Comparison of ENCODE assay signal across 12 cellular contexts in genomic region chr3:63576826-63577225, GRCh38.
DNase-seq lines count a peak whose midpoint lies in the region; ATAC-seq, FAIRE-seq and TF ChIP-seq lines count a peak whose summit lies in the region.
"Had no signal": no experiment of that assay in that cellular context is flagged by ENCODE, and none has a peak within 500 bp of the region (broad histone marks: within the 10 kb centered on the region; RNA-seq: fewer than 3 reads in every experiment).

No MANE protein-coding gene starts in this region.

- TF ChIP-seq POLR2A in uterus (IDR thresholded peaks at IDR 0.05), result no peak

- FAIRE-seq in keratinocyte (lab: Jason Lieb, UNC), result peak; percentile 51
- FAIRE-seq: TTC549 had no signal

- no peaks in the 10 kb centered on the region for H3K9me1 ChIP-seq in keratinocyte (ENCODE audit: control insufficient read depth, extremely low read depth, insufficient read depth, low read length)

- H3K4me3 ChIP-seq in Caco-2 (ENCODE audit: low read depth, low read length) (no peak overlapping the region), keratinocyte (ENCODE audit: control insufficient read depth in 2 of 3, extremely low read depth in 1 of 3, insufficient read depth in 2 of 3, low read depth in 1 of 3, low read length in 3 of 3) (no peak overlapping the region), uterus (no peak overlapping the region)
- H3K4me3 ChIP-seq: tibial nerve had no signal

- H3K4me1 Mint-ChIP-seq in Caco-2 (ENCODE audit: low read depth, unreplicated experiment), result peaks cover 25% of the 10 kb centered on the region
- H3K4me1 Mint-ChIP-seq in activated CD4-positive, alpha-beta T cell treated with anti-CD3 and anti-CD28 coated beads, Interleukin-2, amount 10 ng/mL, durations not matched to agents 7 days and 5 days, result no peaks in the 10 kb centered on the region
- H3K4me1 Mint-ChIP-seq: neural crest cell had no signal

- H3K9me3 Mint-ChIP-seq in Caco-2 (ENCODE audit: unreplicated experiment), result no peaks in the 10 kb centered on the region
- no peaks in the 10 kb centered on the region for H3K9me3 Mint-ChIP-seq in activated CD4-positive, alpha-beta T cell treated with anti-CD3 and anti-CD28 coated beads, Interleukin-2, amount 10 ng/mL, durations not matched to agents 7 days and 5 days
- H3K9me3 Mint-ChIP-seq: neural crest cell had no signal

- no peaks in the 10 kb centered on the region for H3K79me2 ChIP-seq in keratinocyte (ENCODE audit: control insufficient read depth, insufficient read depth, low read length)

- no peak overlapping the region for H3K27ac ChIP-seq in keratinocyte (ENCODE audit: control insufficient read depth, insufficient read depth, low read length)
- H3K27ac ChIP-seq in uterus, result no peak overlapping the region
- H3K27ac ChIP-seq: tibial nerve had no signal

- DNase-seq in Caco-2, result peak; percentile 65 to 83
- DNase-seq in NCI-H1048 (lab: John Stamatoyannopoulos, UW), result peak; percentile 67
- DNase-seq in NCI-H748 treated with DMSO at 0.1 percent for 48 hours (lab: John Stamatoyannopoulos, UW), result peak; percentile 97
- no peak for DNase-seq in keratinocyte (ENCODE audit: low read depth, low spot score)
- no peak for DNase-seq in activated CD4-positive, alpha-beta T cell treated with anti-CD3 and anti-CD28 coated beads, Interleukin-2, amount 10 ng/mL, durations not matched to agents 7 days and 5 days
- no peak for DNase-seq in uterus
- no peak for DNase-seq in posterior vena cava (ENCODE audit: low spot score)

- H3K36me3 ChIP-seq in Caco-2 (ENCODE audit: control insufficient read depth, insufficient read depth, low read length) (no peaks in the 10 kb centered on the region), keratinocyte (ENCODE audit: control insufficient read depth in 2 of 2, extremely low read depth in 1 of 2, insufficient read depth in 2 of 2, low read length in 2 of 2) (no peaks in the 10 kb centered on the region), uterus (no peaks in the 10 kb centered on the region)
- H3K36me3 ChIP-seq: tibial nerve had no signal

- POLR2A ChIA-PET in Caco-2 (lab: Charles Lee), result no interaction called here
- POLR2A ChIA-PET in activated CD4-positive, alpha-beta T cell treated with anti-CD3 and anti-CD28 coated beads, Interleukin-2, amount 10 ng/mL, durations not matched to agents 7 days and 5 days (lab: Charles Lee), result no interaction called here

- H3K4me3 Mint-ChIP-seq in Caco-2 (ENCODE audit: unreplicated experiment), result no peak overlapping the region
- no peak overlapping the region for H3K4me3 Mint-ChIP-seq in activated CD4-positive, alpha-beta T cell treated with anti-CD3 and anti-CD28 coated beads, Interleukin-2, amount 10 ng/mL, durations not matched to agents 7 days and 5 days
- H3K4me3 Mint-ChIP-seq: activated naive CD8-positive, alpha-beta T cell; neural crest cell had no signal

- H3K4me2 ChIP-seq in keratinocyte (ENCODE audit: control insufficient read depth, extremely low read depth, insufficient read depth, low read depth, low read length), result peak overlapping the region; percentile 40

- peak overlapping the region; percentile 12 for H3K27ac Mint-ChIP-seq in Caco-2 (ENCODE audit: unreplicated experiment)
- no peak overlapping the region for H3K27ac Mint-ChIP-seq in activated CD4-positive, alpha-beta T cell treated with anti-CD3 and anti-CD28 coated beads, Interleukin-2, amount 10 ng/mL, durations not matched to agents 7 days and 5 days
- H3K27ac Mint-ChIP-seq: activated naive CD8-positive, alpha-beta T cell had no signal

- H3K4me1 ChIP-seq in Caco-2 (peaks cover 43% of the 10 kb centered on the region), keratinocyte (ENCODE audit: control insufficient read depth, extremely low read depth, insufficient read depth, low read length) (peaks cover 12% of the 10 kb centered on the region), uterus (no peaks in the 10 kb centered on the region)
- H3K4me1 ChIP-seq: tibial nerve had no signal

- TF ChIP-seq CTCF in Caco-2 (IDR thresholded peaks at IDR 0.05; ENCODE audit: insufficient read depth in 1 of 2, low read depth in 1 of 2, low read length in 1 of 2, severe bottlenecking in 1 of 2, unreplicated experiment in 1 of 2), result no peak
- TF ChIP-seq CTCF in keratinocyte (optimal IDR thresholded peaks at IDR 0.05 in 1 of 3, IDR thresholded peaks at IDR 0.05 in 1 of 3, conservative IDR thresholded peaks at IDR 0.05 in 1 of 3; ENCODE audit: extremely low read depth in 1 of 3, insufficient read depth in 2 of 3, low read length in 3 of 3), result no peak
- TF ChIP-seq CTCF in uterus (IDR thresholded peaks at IDR 0.05), result no peak

- no peaks in the 10 kb centered on the region for H3K36me3 Mint-ChIP-seq in Caco-2 (ENCODE audit: insufficient read depth, unreplicated experiment)
- no peaks in the 10 kb centered on the region for H3K36me3 Mint-ChIP-seq in activated CD4-positive, alpha-beta T cell treated with anti-CD3 and anti-CD28 coated beads, Interleukin-2, amount 10 ng/mL, durations not matched to agents 7 days and 5 days (ENCODE audit: low read depth)
- H3K36me3 Mint-ChIP-seq: activated naive CD8-positive, alpha-beta T cell had no signal

- no peaks in the 10 kb centered on the region for H3K9me3 ChIP-seq in Caco-2
- H3K9me3 ChIP-seq in keratinocyte (ENCODE audit: control insufficient read depth, low read depth, low read length), result no peaks in the 10 kb centered on the region
- H3K9me3 ChIP-seq in uterus, result no peaks in the 10 kb centered on the region
- H3K9me3 ChIP-seq: tibial nerve had no signal

- no peak overlapping the region for H3K9ac ChIP-seq in keratinocyte (ENCODE audit: control insufficient read depth, extremely low read depth, insufficient read depth, low read length)

- dilution Hi-C loops in keratinocyte (cut with MboI; ENCODE audit: extremely low pct_ligation_motif_present, low sequenced_read_pairs), result no loop called here

- H3K27me3 ChIP-seq in Caco-2 (replicated peaks; ENCODE audit: control insufficient read depth, insufficient read depth, low read length) (no peaks in the 10 kb centered on the region), keratinocyte (ENCODE audit: control insufficient read depth, extremely low read depth, insufficient read depth, low read length) (no peaks in the 10 kb centered on the region), uterus (no peaks in the 10 kb centered on the region)
- H3K27me3 ChIP-seq: tibial nerve had no signal

- no peaks in the 10 kb centered on the region for H3K27me3 Mint-ChIP-seq in Caco-2 (ENCODE audit: insufficient read depth, unreplicated experiment)
- no peaks in the 10 kb centered on the region for H3K27me3 Mint-ChIP-seq in activated CD4-positive, alpha-beta T cell treated with anti-CD3 and anti-CD28 coated beads, Interleukin-2, amount 10 ng/mL, durations not matched to agents 7 days and 5 days
- H3K27me3 Mint-ChIP-seq: activated naive CD8-positive, alpha-beta T cell had no signal

- intact Hi-C loops in Caco-2 (cut with micrococcal nuclease; ENCODE audit: unreplicated experiment), result loop anchor here (1.0 kb wide), 1 partner anchor 68 kb away; no protein-coding TSS in a partner anchor
- intact Hi-C loops in uterus (cut with DNase I; ENCODE audit: low total_unique reads), result no loop called here
- intact Hi-C loops in posterior vena cava (cut with DNase I), result no loop called here

- no peaks in the 10 kb centered on the region for H4K20me1 ChIP-seq in keratinocyte (ENCODE audit: control insufficient read depth, extremely low read depth, insufficient read depth, low read length)

- H2AFZ ChIP-seq in keratinocyte (ENCODE audit: control insufficient read depth, low read length), result no peak overlapping the region

- CTCF ChIA-PET in Caco-2 (lab: Charles Lee), result no interaction called here
- CTCF ChIA-PET in activated CD4-positive, alpha-beta T cell treated with anti-CD3 and anti-CD28 coated beads, Interleukin-2, amount 10 ng/mL, durations not matched to agents 7 days and 5 days (lab: Charles Lee), result no interaction called here

- BruUV-seq in Caco-2 (replicated peaks; lab: Mats Ljungman, UMichigan), result no TSS peak

- no peak for ATAC-seq in HG03135 (IDR thresholded peaks at IDR 0.05; ENCODE audit: unreplicated experiment)

Comparison
In these comparisons a context has a peak if more than half of its experiments do, and no peak if none do; other contexts are left out.
1. DNase-seq: peak in Caco-2 (2 of 2), NCI-H1048 (single experiment) and NCI-H748 treated with DMSO at 0.1 percent for 48 hours (single experiment); none in keratinocyte (single experiment), activated CD4-positive, alpha-beta T cell treated with anti-CD3 and anti-CD28 coated beads, Interleukin-2, amount 10 ng/mL, durations not matched to agents 7 days and 5 days (single experiment), uterus (0 of 2) and posterior vena cava (single experiment).